Comparison of ENCODE assay signal across 1 cellular context in the genomic region with DNA sequence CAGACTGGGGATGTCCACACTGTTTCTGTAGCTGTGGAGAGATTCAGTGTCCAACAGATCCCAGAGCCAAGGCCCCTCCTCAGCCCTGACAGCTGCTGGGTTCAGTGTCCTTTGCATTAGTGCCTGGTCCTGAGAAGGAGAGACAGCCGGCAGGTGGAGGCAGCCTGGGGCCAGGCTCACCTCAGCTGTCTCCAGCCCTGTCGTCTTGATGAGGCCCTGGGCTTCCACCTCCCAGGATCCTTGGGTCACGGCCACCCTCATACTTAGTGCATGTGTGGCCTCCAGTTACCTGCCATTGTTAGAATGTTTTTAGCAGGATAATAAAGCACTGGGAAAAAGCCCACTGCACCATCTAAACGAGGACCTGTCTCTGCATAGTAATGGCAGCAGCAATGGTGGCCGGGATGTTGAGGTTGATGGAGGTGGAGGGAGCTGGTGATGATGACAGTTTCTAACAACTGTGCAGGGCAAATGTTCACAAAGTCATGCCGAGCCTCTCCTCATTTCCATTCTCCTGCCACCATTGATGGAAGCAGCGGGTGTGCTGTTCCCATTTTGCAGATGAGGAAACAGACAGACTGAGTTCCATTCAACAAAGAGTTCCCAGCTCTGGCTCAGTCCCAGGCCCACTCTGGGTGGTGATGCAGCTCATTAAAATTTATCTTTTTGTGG.
TF ChIP-seq lines count a peak whose summit lies in the region.

No MANE protein-coding gene starts in this region.

TF ChIP-seq in endothelial cell of umbilical vein, 7 proteins besides CTCF, POLR2A, EP300 and RAD21:
- no peak for TF ChIP-seq GATA2 (IDR thresholded peaks at IDR 0.05; ENCODE audit: insufficient read depth, insufficient read length, low read depth, low read length)
- TF ChIP-seq, protein P1, sequence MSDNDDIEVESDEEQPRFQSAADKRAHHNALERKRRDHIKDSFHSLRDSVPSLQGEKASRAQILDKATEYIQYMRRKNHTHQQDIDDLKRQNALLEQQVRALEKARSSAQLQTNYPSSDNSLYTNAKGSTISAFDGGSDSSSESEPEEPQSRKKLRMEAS (IDR thresholded peaks at IDR 0.05; ENCODE audit: insufficient read depth, insufficient read length), result no peak
- TF ChIP-seq EZH2 (IDR thresholded peaks at IDR 0.05; ENCODE audit: borderline replicate concordance, low read depth, low read length, severe bottlenecking), result no peak
- no peak for TF ChIP-seq JUN (IDR thresholded peaks at IDR 0.05; ENCODE audit: borderline replicate concordance, insufficient read depth, insufficient read length, low read depth)
- no peak for TF ChIP-seq FOS (IDR thresholded peaks at IDR 0.05; ENCODE audit: borderline replicate concordance, insufficient read depth, low read length)
- TF ChIP-seq MYC (IDR thresholded peaks at IDR 0.05; ENCODE audit: low read depth, low read length), result no peak
- no peak for TF ChIP-seq POLR2AphosphoS5 (IDR thresholded peaks at IDR 0.05; ENCODE audit: insufficient read depth, low read depth, low read length)
